Comparison of ENCODE assay signal across 8 cellular contexts in genomic region chr9:87667164-87667738, GRCh38. TPM values are rescaled to one million over a fixed set of nuclear protein-coding genes. Genes with fewer than 3 reads are reported as not detected.
DNase-seq lines count a peak whose midpoint lies in the region; ATAC-seq lines count a peak whose summit lies in the region.

No MANE protein-coding gene starts in this region.

- H3K9me3 ChIP-seq in GM23248 (ENCODE audit: low read depth) (no peaks in the 10 kb centered on the region), SK-N-MC (ENCODE audit: low read depth, low read length) (peaks cover 13% of the 10 kb centered on the region; the same call in 1 of the 2 replicates)

- H4K20me1 ChIP-seq in GM23248 (ENCODE audit: insufficient read depth) = no peaks in the 10 kb centered on the region

- H3K9ac ChIP-seq in GM23248 = no peak overlapping the region
- no peak overlapping the region for H3K9ac ChIP-seq in SK-N-MC (ENCODE audit: insufficient read length)

- 0 out of 2 replicates have a peak, but pooled peaks cover under 1% of the 10 kb centered on the region for H3F3A ChIP-seq in GM23248 (ENCODE audit: insufficient read depth)

- DNase-seq in CD1c-positive myeloid dendritic cell (ENCODE audit: extremely low spot score) (peak; percentile 62), GM23248 (peak; percentile 20), SK-N-MC (ENCODE audit: low read depth, low spot score) (peak; percentile 39), iris pigment epithelial cell (ENCODE audit: low read depth) (peak; percentile 21), NCI-H1092 (lab: John Stamatoyannopoulos, UW) (no peak), cerebellar nuclear complex (lab: John Stamatoyannopoulos, UW) (no peak)

- ATAC-seq in HG03039 (IDR thresholded peaks at IDR 0.05; ENCODE audit: unreplicated experiment) (no peak), GM18870 (IDR thresholded peaks at IDR 0.05; ENCODE audit: unreplicated experiment) (no peak)

- H3K36me3 ChIP-seq in GM23248 (ENCODE audit: low read depth) = no peaks in the 10 kb centered on the region
- H3K36me3 ChIP-seq in SK-N-MC (ENCODE audit: insufficient read depth, low read length) = peaks cover 72% of the 10 kb centered on the region

- H3K27ac ChIP-seq in GM23248 = no peak overlapping the region
- H3K27ac ChIP-seq in SK-N-MC = no peak overlapping the region

- H3K27me3 ChIP-seq in GM23248 (replicated peaks; ENCODE audit: insufficient read depth) = 0 out of 2 replicates have a peak, but pooled peaks cover 3% of the 10 kb centered on the region

- in situ Hi-C loops in GM23248 (cut with MboI) = loop anchor here (10.0 kb wide), 1 partner anchor 1252 kb away; no protein-coding TSS in a partner anchor

- H3K4me2 ChIP-seq in GM23248 (ENCODE audit: unreplicated experiment) = no peak overlapping the region

- H3K4me3 ChIP-seq in GM23248 (no peak overlapping the region), SK-N-MC (no peak overlapping the region)

- H3K9me2 ChIP-seq in GM23248 (ENCODE audit: insufficient read depth) = no peaks in the 10 kb centered on the region

- H3K79me2 ChIP-seq in GM23248 (ENCODE audit: insufficient read depth) = no peaks in the 10 kb centered on the region

- no peaks in the 10 kb centered on the region for H3K4me1 ChIP-seq in GM23248 (ENCODE audit: insufficient read depth)

- H2AFZ ChIP-seq in GM23248 = no peak overlapping the region

- 52 to 56% methylated on average over 3 of the region's 3 CpGs for WGBS in GM23248 (ENCODE audit: low coverage in 1 of 2, low lambda C conversion rate in 2 of 2, missing lambda C conversion rate in 2 of 2), 2 experiments

RNA-seq across cellular contexts. Expression of gene CTSL, which starts 58.7 kb away (rescaled TPM):
- total RNA-seq in GM23248 (2014; rRNA removed; shearing (Covaris generic)) = 389 and 402 TPM in 2 replicates
- 401 and 410 TPM in 2 replicates for polyA plus RNA-seq in GM23248 (2016; fragmentation: Nextera tagmentation; extraction: Ambion mirVana)

Comparison
In these comparisons a context has a peak if more than half of its experiments do, and no peak if none do; other contexts are left out.
1. DNase-seq: peak in CD1c-positive myeloid dendritic cell (single experiment), GM23248 (single experiment), SK-N-MC (single experiment) and iris pigment epithelial cell (single experiment); none in NCI-H1092 (single experiment) and cerebellar nuclear complex (0 of 2).